In the genomic region with DNA sequence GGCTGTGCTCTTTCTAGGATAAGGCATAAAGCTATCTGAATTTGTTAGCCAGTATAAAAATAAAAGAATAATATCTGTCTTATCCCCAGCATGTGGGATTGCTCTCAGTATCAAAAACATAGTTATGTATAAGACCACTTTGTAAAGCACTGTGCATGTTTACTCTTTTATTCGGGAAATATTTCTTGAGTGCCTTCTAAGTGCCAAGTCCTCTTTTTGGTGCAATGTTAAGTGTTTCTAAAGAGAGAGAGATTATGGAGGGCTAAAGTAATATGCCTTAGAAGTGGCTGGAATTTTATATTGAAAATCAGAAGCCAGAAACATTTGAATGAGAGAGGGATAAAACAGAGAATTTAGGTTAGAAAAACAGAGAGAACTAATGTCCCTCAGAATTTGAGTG, we compare ENCODE assay signal across 36 cellular contexts.
"Had no signal": no experiment of that assay in that cellular context is flagged by ENCODE, and none has a peak within 500 bp of the region (broad histone marks: within the 10 kb centered on the region; RNA-seq: fewer than 3 reads in every experiment).

No MANE protein-coding gene starts in this region.

- H3K4me3 ChIP-seq: ascending aorta, cardiac muscle cell had no signal

- H3K27ac ChIP-seq: ascending aorta, cardiac muscle cell, VCaP had no signal

- H3K4me1 Mint-ChIP-seq: activated B cell treated with CpG ODN at 0.5 μM for 24 hours; activated CD4-positive, alpha-beta T cell treated with anti-CD3 and anti-CD28 coated beads, Interleukin-2, amount 10 ng/mL, durations not matched to agents 24 days and 14 days; activated naive CD4-positive, alpha-beta T cell treated with anti-CD3 and anti-CD28 coated beads, Interleukin-2, amount 10 ng/mL, durations not matched to agents 7 days and 5 days; activated naive CD4-positive, alpha-beta T cell treated with anti-CD3 and anti-CD28 coated beads, Interleukin-2, amount 50 U/mL, for 24 hours; activated naive CD8-positive, alpha-beta T cell treated with anti-CD3 and anti-CD28 coated beads, Interleukin-2, amount 10 ng/mL, durations not matched to agents 7 days and 5 days; activated naive CD8-positive, alpha-beta T cell treated with anti-CD3 and anti-CD28 coated beads, Interleukin-2, amount 50 U/mL, for 24 hours; central memory CD8-positive, alpha-beta T cell had no signal

- H3K4me3 Mint-ChIP-seq: activated B cell treated with CpG ODN at 0.5 μM for 24 hours; activated CD4-positive, alpha-beta memory T cell treated with anti-CD3 and anti-CD28 coated beads for 36 hours; activated CD4-positive, alpha-beta T cell treated with anti-CD3 and anti-CD28 coated beads, Interleukin-2, amount 10 ng/mL, durations not matched to agents 24 days and 14 days; activated CD8-positive, alpha-beta T cell treated with anti-CD3 and anti-CD28 coated beads for 36 hours; activated naive CD4-positive, alpha-beta T cell treated with anti-CD3 and anti-CD28 coated beads, Interleukin-2, amount 10 ng/mL, durations not matched to agents 7 days and 5 days; activated naive CD4-positive, alpha-beta T cell treated with anti-CD3 and anti-CD28 coated beads, Interleukin-2, amount 50 U/mL, for 24 hours; activated naive CD8-positive, alpha-beta T cell; activated naive CD8-positive, alpha-beta T cell treated with anti-CD3 and anti-CD28 coated beads, Interleukin-2, amount 10 ng/mL, durations not matched to agents 7 days and 5 days; activated naive CD8-positive, alpha-beta T cell treated with anti-CD3 and anti-CD28 coated beads, Interleukin-2, amount 50 U/mL, for 24 hours; brain; central memory CD8-positive, alpha-beta T cell; T-helper 1 cell treated with Interleukin-12 subunit alpha and Interleukin-12 subunit beta and Interleukin-4 antibody, amounts not matched to agents 30 μg/mL and 1 μg/mL, for 36 hours; T-helper 2 cell treated with Interferon-gamma antibody and Interleukin-4, amounts not matched to agents 5 μg/mL and 100 μg/mL, for 36 hours had no signal

- ATAC-seq: activated CD8-positive, alpha-beta T cell treated with anti-CD3 and anti-CD28 coated beads for 36 hours; activated naive CD8-positive, alpha-beta T cell treated with anti-CD3 and anti-CD28 coated beads, Interleukin-2, amount 50 U/mL, for 24 hours had no signal

- H3K4me1 ChIP-seq: ascending aorta had no signal

- FAIRE-seq: bronchial epithelial cell, TTC549 had no signal

- DNase-seq: activated B cell treated with CpG ODN at 0.5 μM for 24 hours; activated CD4-positive, alpha-beta memory T cell treated with anti-CD3 and anti-CD28 coated beads for 36 hours; activated CD4-positive, alpha-beta T cell treated with anti-CD3 and anti-CD28 coated beads for 4 hours; activated CD4-positive, alpha-beta T cell treated with anti-CD3 and anti-CD28 coated beads, Interleukin-2, amount 10 ng/mL, durations not matched to agents 24 days and 14 days; activated CD4-positive, alpha-beta T cell treated with anti-CD3 and anti-CD28 coated beads, Interleukin-2, amount 50 U/mL, for 1 hour; activated CD4-positive, alpha-beta T cell treated with anti-CD3 and anti-CD28 coated beads, Interleukin-2, amount 50 U/mL, for 4 hours; activated CD4-positive, CD25-positive, alpha-beta regulatory T cell treated with anti-CD3 and anti-CD28 coated beads, Interleukin-2, amount 50 U/mL, for 72 hours; activated CD8-positive, alpha-beta memory T cell treated with anti-CD3 and anti-CD28 coated beads, Interleukin-2, amount 50 U/mL, for 4 hours; activated CD8-positive, alpha-beta T cell treated with anti-CD3 and anti-CD28 coated beads for 36 hours; activated effector memory CD4-positive, alpha-beta T cell treated with Interleukin-2 at 50 U/mL for 16 hours; activated gamma-delta T cell; activated naive CD4-positive, alpha-beta T cell treated with anti-CD3 and anti-CD28 coated beads, Interleukin-2, amount 10 ng/mL, durations not matched to agents 7 days and 5 days; activated naive CD4-positive, alpha-beta T cell treated with Interleukin-2 at 50 U/mL for 16 hours; activated naive CD8-positive, alpha-beta T cell treated with anti-CD3 and anti-CD28 coated beads, Interleukin-2, amount 10 ng/mL, durations not matched to agents 7 days and 5 days; activated naive CD8-positive, alpha-beta T cell treated with anti-CD3 and anti-CD28 coated beads, Interleukin-2, amount 50 U/mL, for 24 hours; activated T-cell treated with anti-CD3 and anti-CD28 coated beads for 4 hours; activated T-cell treated with anti-CD3 and anti-CD28 coated beads, Interleukin-2, amount 50 U/mL, for 1 hour; activated T-cell treated with anti-CD3 and anti-CD28 coated beads, Interleukin-2, amount 50 U/mL, for 48 hours; amniotic stem cell; caudate nucleus; cerebellar nuclear complex; T-helper 1 cell; T-helper 2 cell; T-helper 9 cell had no signal

- H3K36me3 Mint-ChIP-seq: activated CD4-positive, alpha-beta memory T cell treated with anti-CD3 and anti-CD28 coated beads for 36 hours; activated naive CD4-positive, alpha-beta T cell treated with anti-CD3 and anti-CD28 coated beads, Interleukin-2, amount 10 ng/mL, durations not matched to agents 7 days and 5 days; activated naive CD4-positive, alpha-beta T cell treated with anti-CD3 and anti-CD28 coated beads, Interleukin-2, amount 50 U/mL, for 24 hours; activated naive CD8-positive, alpha-beta T cell; activated naive CD8-positive, alpha-beta T cell treated with anti-CD3 and anti-CD28 coated beads, Interleukin-2, amount 10 ng/mL, durations not matched to agents 7 days and 5 days; brain had no signal

- H3K36me3 ChIP-seq: ascending aorta, cardiac muscle cell had no signal

- H3K27ac Mint-ChIP-seq: activated B cell treated with CpG ODN at 0.5 μM for 24 hours; activated CD4-positive, alpha-beta memory T cell treated with anti-CD3 and anti-CD28 coated beads for 36 hours; activated CD4-positive, alpha-beta T cell treated with anti-CD3 and anti-CD28 coated beads, Interleukin-2, amount 10 ng/mL, durations not matched to agents 24 days and 14 days; activated CD8-positive, alpha-beta T cell treated with anti-CD3 and anti-CD28 coated beads for 36 hours; activated naive CD4-positive, alpha-beta T cell treated with anti-CD3 and anti-CD28 coated beads, Interleukin-2, amount 10 ng/mL, durations not matched to agents 7 days and 5 days; activated naive CD4-positive, alpha-beta T cell treated with anti-CD3 and anti-CD28 coated beads, Interleukin-2, amount 50 U/mL, for 24 hours; activated naive CD8-positive, alpha-beta T cell; activated naive CD8-positive, alpha-beta T cell treated with anti-CD3 and anti-CD28 coated beads, Interleukin-2, amount 10 ng/mL, durations not matched to agents 7 days and 5 days; activated naive CD8-positive, alpha-beta T cell treated with anti-CD3 and anti-CD28 coated beads, Interleukin-2, amount 50 U/mL, for 24 hours; activated T-helper 2 cell treated with anti-CD3 and anti-CD28 coated beads, Interferon-gamma antibody, Interleukin-2, Interleukin-4, amounts not matched to agents 10 μg/mL and 5 μg/mL and 100 μg/mL, durations not matched to agents 14 hours and 24 hours and 36 hours; T-helper 1 cell treated with Interleukin-12 subunit alpha and Interleukin-12 subunit beta and Interleukin-4 antibody, amounts not matched to agents 30 μg/mL and 1 μg/mL, for 36 hours; T-helper 2 cell treated with Interferon-gamma antibody and Interleukin-4, amounts not matched to agents 5 μg/mL and 100 μg/mL, for 36 hours had no signal

- H3K27me3 ChIP-seq: ascending aorta, cardiac muscle cell had no signal

- H3K27me3 Mint-ChIP-seq: activated B cell treated with CpG ODN at 0.5 μM for 24 hours; activated CD4-positive, alpha-beta memory T cell treated with anti-CD3 and anti-CD28 coated beads for 36 hours; activated CD4-positive, alpha-beta T cell treated with anti-CD3 and anti-CD28 coated beads, Interleukin-2, amount 10 ng/mL, durations not matched to agents 24 days and 14 days; activated CD8-positive, alpha-beta T cell treated with anti-CD3 and anti-CD28 coated beads for 36 hours; activated naive CD4-positive, alpha-beta T cell treated with anti-CD3 and anti-CD28 coated beads, Interleukin-2, amount 10 ng/mL, durations not matched to agents 7 days and 5 days; activated naive CD4-positive, alpha-beta T cell treated with anti-CD3 and anti-CD28 coated beads, Interleukin-2, amount 50 U/mL, for 24 hours; activated naive CD8-positive, alpha-beta T cell; activated naive CD8-positive, alpha-beta T cell treated with anti-CD3 and anti-CD28 coated beads, Interleukin-2, amount 10 ng/mL, durations not matched to agents 7 days and 5 days; activated naive CD8-positive, alpha-beta T cell treated with anti-CD3 and anti-CD28 coated beads, Interleukin-2, amount 50 U/mL, for 24 hours; central memory CD8-positive, alpha-beta T cell had no signal

- H3K9me3 ChIP-seq: ascending aorta had no signal
